20 cellular contexts compared by ENCODE assay signal in the genomic region with DNA sequence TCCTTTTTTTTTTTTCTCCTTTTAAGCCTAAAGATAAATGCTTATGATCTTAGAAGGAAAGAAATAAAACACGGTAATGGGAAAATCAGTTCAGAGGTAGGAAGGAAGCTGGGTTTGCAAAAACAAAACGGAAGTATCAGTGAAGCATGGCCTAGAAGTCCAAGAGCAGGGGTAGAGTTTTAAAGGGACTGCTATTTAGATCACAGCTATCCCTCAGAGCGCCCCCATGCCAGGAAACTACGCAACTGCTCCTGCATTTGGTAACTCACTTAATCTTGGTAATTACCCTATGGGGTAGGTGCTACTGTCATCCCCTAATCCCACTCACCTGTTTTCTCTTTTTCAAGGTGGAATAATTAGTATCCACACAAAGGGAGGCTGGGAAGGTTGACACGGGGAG.
"Had no signal": no experiment of that assay in that cellular context is flagged by ENCODE, and none has a peak within 500 bp of the region (broad histone marks: within the 10 kb centered on the region; RNA-seq: fewer than 3 reads in every experiment).

No MANE protein-coding gene starts in this region.

- H3K27ac ChIP-seq: body of pancreas, hepatocyte, lower lobe of right lung, parathyroid adenoma, upper lobe of right lung, VCaP had no signal

- H3K36me3 ChIP-seq: lower lobe of right lung, thoracic aorta, upper lobe of right lung had no signal

- H3K4me2 ChIP-seq: hepatocyte had no signal

- FAIRE-seq: keratinocyte had no signal

- H3K27me3 Mint-ChIP-seq: activated T-cell treated with anti-CD3 and anti-CD28 coated beads, Interleukin-2, amount 50 U/mL, for 24 hours had no signal

- DNase-seq: activated CD4-positive, alpha-beta T cell treated with anti-CD3 and anti-CD28 coated beads for 48 hours; activated CD8-positive, alpha-beta T cell treated with anti-CD3 and anti-CD28 coated beads for 36 hours; activated naive CD4-positive, alpha-beta T cell treated with anti-CD3 and anti-CD28 coated beads for 36 hours; activated T-cell treated with anti-CD3 and anti-CD28 coated beads, Interleukin-2, amount 50 U/mL, for 24 hours; body of pancreas; dermis blood vessel endothelial cell; effector memory CD4-positive, alpha-beta T cell; lower lobe of right lung; sigmoid colon; stimulated activated CD4-positive, alpha-beta T cell treated with anti-CD3 and anti-CD28 coated beads, Interleukin-4, amount 100 ng/mL, for 24 hours; T-helper 2 cell; upper lobe of right lung had no signal

- H3K27ac Mint-ChIP-seq: activated CD8-positive, alpha-beta T cell treated with anti-CD3 and anti-CD28 coated beads for 36 hours; activated naive CD4-positive, alpha-beta T cell treated with anti-CD3 and anti-CD28 coated beads for 36 hours; activated T-cell treated with anti-CD3 and anti-CD28 coated beads, Interleukin-2, amount 50 U/mL, for 24 hours; stimulated activated effector memory CD8-positive, alpha-beta T cell treated with anti-CD3 and anti-CD28 coated beads, Interleukin-12 subunit alpha, Interleukin-12 subunit beta, amount 100 ng/mL, for 72 hours had no signal

- H3K4me1 Mint-ChIP-seq: stimulated activated effector memory CD8-positive, alpha-beta T cell treated with anti-CD3 and anti-CD28 coated beads, Interleukin-12 subunit alpha, Interleukin-12 subunit beta, amount 100 ng/mL, for 72 hours had no signal

- H3K4me3 Mint-ChIP-seq: activated CD8-positive, alpha-beta T cell treated with anti-CD3 and anti-CD28 coated beads for 36 hours; activated naive CD4-positive, alpha-beta T cell treated with anti-CD3 and anti-CD28 coated beads for 36 hours; activated T-cell treated with anti-CD3 and anti-CD28 coated beads, Interleukin-2, amount 50 U/mL, for 24 hours; mesothelial cell of epicardium; stimulated activated effector memory CD8-positive, alpha-beta T cell treated with anti-CD3 and anti-CD28 coated beads, Interleukin-12 subunit alpha, Interleukin-12 subunit beta, amount 100 ng/mL, for 72 hours had no signal

- H3K9me3 Mint-ChIP-seq: activated CD8-positive, alpha-beta T cell treated with anti-CD3 and anti-CD28 coated beads for 36 hours; activated naive CD4-positive, alpha-beta T cell treated with anti-CD3 and anti-CD28 coated beads for 36 hours; activated T-cell treated with anti-CD3 and anti-CD28 coated beads, Interleukin-2, amount 50 U/mL, for 24 hours; mesothelial cell of epicardium; nephron; stimulated activated effector memory CD8-positive, alpha-beta T cell treated with anti-CD3 and anti-CD28 coated beads, Interleukin-12 subunit alpha, Interleukin-12 subunit beta, amount 100 ng/mL, for 72 hours had no signal

- ATAC-seq: activated CD8-positive, alpha-beta T cell treated with anti-CD3 and anti-CD28 coated beads for 36 hours; body of pancreas; lower lobe of right lung; stimulated activated effector memory CD8-positive, alpha-beta T cell treated with anti-CD3 and anti-CD28 coated beads, Interleukin-12 subunit alpha, Interleukin-12 subunit beta, amount 100 ng/mL, for 72 hours; upper lobe of right lung had no signal

- H3K9me3 ChIP-seq: body of pancreas, lower lobe of right lung, sigmoid colon, thoracic aorta, upper lobe of right lung had no signal

- H3K27me3 ChIP-seq: body of pancreas, hepatocyte, sigmoid colon, upper lobe of right lung had no signal

- H3K4me3 ChIP-seq: body of pancreas, hepatocyte, lower lobe of right lung, sigmoid colon, thoracic aorta, upper lobe of right lung had no signal

- H3K36me3 Mint-ChIP-seq: stimulated activated effector memory CD8-positive, alpha-beta T cell treated with anti-CD3 and anti-CD28 coated beads, Interleukin-12 subunit alpha, Interleukin-12 subunit beta, amount 100 ng/mL, for 72 hours had no signal

- H3K4me1 ChIP-seq: lower lobe of right lung, parathyroid adenoma, upper lobe of right lung had no signal
